In genomic region chr12:31091629-31092028, GRCh38 we compare ENCODE assay signal across 7 cellular contexts. TPM values are rescaled to one million over a fixed set of nuclear protein-coding genes. Genes with fewer than 3 reads are reported as not detected.
A peak's percentile ranks its signal among the peaks of the same experiment; 100 is the strongest.
DNase-seq lines count a peak whose midpoint lies in the region; ATAC-seq and TF ChIP-seq lines count a peak whose summit lies in the region.
"Not testable (repeated sequence)": the region's sequence is repeated elsewhere in the genome, so short reads cannot be mapped to it uniquely, and the experiment has no call there.

No MANE protein-coding gene starts in this region.

- H3K27ac ChIP-seq in H9 (ENCODE audit: insufficient read length, low read depth, low read length); gastroesophageal sphincter; osteoblast (ENCODE audit: low read depth, low read length): not testable (repeated sequence)

- not testable (repeated sequence) for H3K4ac ChIP-seq in H9 (ENCODE audit: low read depth, low read length)

- not testable (repeated sequence) for H3K4me1 Mint-ChIP-seq in H9; WTC11; activated CD8-positive, alpha-beta T cell treated with anti-CD3 and anti-CD28 coated beads, Interleukin-2, amount 10 ng/mL, durations not matched to agents 7 days and 5 days (ENCODE audit: low read depth); stimulated activated naive CD8-positive, alpha-beta T cell treated with anti-CD3 and anti-CD28 coated beads, Interleukin-15, amount 100 ng/mL, for 72 hours

- H3K27me3 ChIP-seq in H9 (ENCODE audit: insufficient read depth, low read length); gastroesophageal sphincter; osteoblast (ENCODE audit: insufficient read depth, low read length): not testable (repeated sequence)

- not testable (repeated sequence) for H3K9me3 ChIP-seq in H9 (ENCODE audit: control insufficient read depth, low read depth, low read length); gastroesophageal sphincter; osteoblast (ENCODE audit: low read depth, low read length)

- H3K14ac ChIP-seq in H9 (ENCODE audit: insufficient read depth, low read length), result not testable (repeated sequence)

- H4K20me1 ChIP-seq in H9 (ENCODE audit: control insufficient read depth, insufficient read depth, insufficient read length); osteoblast (ENCODE audit: insufficient read depth, low read length): not testable (repeated sequence)

- not testable (repeated sequence) for H2BK120ac ChIP-seq in H9 (ENCODE audit: low read depth, low read length, poor library complexity, severe bottlenecking)

- H2AK5ac ChIP-seq in H9 (ENCODE audit: insufficient read length, low read length), result not testable (repeated sequence)

- H3K9ac ChIP-seq in H9 (ENCODE audit: extremely low read depth, insufficient read length, low read length), result not testable (repeated sequence)

- not testable (repeated sequence) for TF ChIP-seq EP300 in gastroesophageal sphincter (IDR thresholded peaks at IDR 0.05)

- not testable (repeated sequence) for H3K4me1 ChIP-seq in H9 (ENCODE audit: insufficient read depth, low read length); gastroesophageal sphincter; osteoblast (ENCODE audit: insufficient read depth, low read length)

- H4K5ac ChIP-seq in H9 (ENCODE audit: insufficient read length, low read depth, low read length), result not testable (repeated sequence)

- CTCF ChIA-PET in WTC11 (lab: Charles Lee); activated CD8-positive, alpha-beta T cell treated with anti-CD3 and anti-CD28 coated beads, Interleukin-2, amount 10 ng/mL, durations not matched to agents 7 days and 5 days (lab: Charles Lee): not testable (repeated sequence)

- H4K8ac ChIP-seq in H9 (replicated peaks; ENCODE audit: insufficient read length, low read depth, low read length), result not testable (repeated sequence)

- not testable (repeated sequence) for H3K9me3 Mint-ChIP-seq in H9; WTC11; activated CD8-positive, alpha-beta T cell treated with anti-CD3 and anti-CD28 coated beads, Interleukin-2, amount 10 ng/mL, durations not matched to agents 7 days and 5 days (ENCODE audit: insufficient read depth); stimulated activated naive CD8-positive, alpha-beta T cell treated with anti-CD3 and anti-CD28 coated beads, Interleukin-15, amount 100 ng/mL, for 72 hours

- H3K23me2 ChIP-seq in H9 (ENCODE audit: insufficient read length, low read depth, low read length, poor library complexity, severe bottlenecking), result not testable (repeated sequence)

- POLR2A ChIA-PET in WTC11 (lab: Charles Lee); activated CD8-positive, alpha-beta T cell treated with anti-CD3 and anti-CD28 coated beads, Interleukin-2, amount 10 ng/mL, durations not matched to agents 7 days and 5 days (lab: Charles Lee): not testable (repeated sequence)

- H3K18ac ChIP-seq in H9 (ENCODE audit: insufficient read length, low read depth, low read length), result not testable (repeated sequence)

- H3K27ac Mint-ChIP-seq in H9; WTC11; activated CD8-positive, alpha-beta T cell treated with anti-CD3 and anti-CD28 coated beads, Interleukin-2, amount 10 ng/mL, durations not matched to agents 7 days and 5 days; stimulated activated naive CD8-positive, alpha-beta T cell treated with anti-CD3 and anti-CD28 coated beads, Interleukin-15, amount 100 ng/mL, for 72 hours: not testable (repeated sequence)

- not testable (repeated sequence) for H2BK20ac ChIP-seq in H9 (ENCODE audit: low read depth, low read length, poor library complexity, severe bottlenecking)

- H3T11ph ChIP-seq in H9 (ENCODE audit: low read length), result not testable (repeated sequence)

- not testable (repeated sequence) for H3K4me3 Mint-ChIP-seq in H9; WTC11; activated CD8-positive, alpha-beta T cell treated with anti-CD3 and anti-CD28 coated beads, Interleukin-2, amount 10 ng/mL, durations not matched to agents 7 days and 5 days; stimulated activated naive CD8-positive, alpha-beta T cell treated with anti-CD3 and anti-CD28 coated beads, Interleukin-15, amount 100 ng/mL, for 72 hours

- H3K36me3 Mint-ChIP-seq in H9 (ENCODE audit: insufficient read depth in 1 of 3, low read depth in 3 of 3) (peaks cover 41 to 83% (median 75%) of the 10 kb centered on the region in 3 experiments; a peak in 6 of 7 replicates), WTC11 (peaks cover 46% of the 10 kb centered on the region)
- H3K36me3 Mint-ChIP-seq in activated CD8-positive, alpha-beta T cell treated with anti-CD3 and anti-CD28 coated beads, Interleukin-2, amount 10 ng/mL, durations not matched to agents 7 days and 5 days (ENCODE audit: low read depth), result peaks cover 29% of the 10 kb centered on the region

- WGBS in H9 (ENCODE audit: extremely low coverage, insufficient read length, low lambda C conversion rate), result no CpG with 5 or more reads among the region's 19 CpGs
- no CpG with 5 or more reads among the region's 19 CpGs for WGBS in gastroesophageal sphincter (ENCODE audit: low coverage in 1 of 2), 2 donors

- H4K91ac ChIP-seq in H9 (ENCODE audit: insufficient read length, low read depth, low read length), result not testable (repeated sequence)

- not testable (repeated sequence) for H3K4me2 ChIP-seq in H9 (ENCODE audit: insufficient read depth, insufficient read length, low read length); osteoblast (ENCODE audit: insufficient read depth, low read length)

- not testable (repeated sequence) for H2BK5ac ChIP-seq in H9 (ENCODE audit: insufficient read length, low read length)

- H3K4me3 ChIP-seq in gastroesophageal sphincter; osteoblast (ENCODE audit: insufficient read depth, low read length): not testable (repeated sequence)

- not testable (repeated sequence) for H3K79me2 ChIP-seq in H9 (ENCODE audit: insufficient read depth, low read length); osteoblast (ENCODE audit: insufficient read depth, low read length)

- not testable (repeated sequence) for H2AFZ ChIP-seq in H9 (ENCODE audit: low read length); osteoblast (ENCODE audit: low read length)

- not testable (repeated sequence) for TF ChIP-seq POLR2A in gastroesophageal sphincter (IDR thresholded peaks at IDR 0.05)

- ATAC-seq in WTC11 (peak; percentile 28; the same call in 1 of the 2 replicates), gastroesophageal sphincter (peak; percentile 17)
- ATAC-seq in activated CD8-positive, alpha-beta T cell treated with anti-CD3 and anti-CD28 coated beads, Interleukin-2, amount 10 ng/mL, durations not matched to agents 7 days and 5 days, result peak; percentile 24
- ATAC-seq in stimulated activated naive CD8-positive, alpha-beta T cell treated with anti-CD3 and anti-CD28 coated beads, Interleukin-15, amount 100 ng/mL, for 72 hours, result peak; percentile 23

- not testable (repeated sequence) for H3K23ac ChIP-seq in H9 (ENCODE audit: insufficient read length, low read depth, low read length)

- not testable (repeated sequence) for H2BK15ac ChIP-seq in H9 (ENCODE audit: low read depth, low read length)

- not testable (repeated sequence) for TF ChIP-seq CTCF in H9 (conservative IDR thresholded peaks at IDR 0.05); WTC11 (IDR thresholded peaks at IDR 0.05); gastroesophageal sphincter (IDR thresholded peaks at IDR 0.05); osteoblast (IDR thresholded peaks at IDR 0.05; ENCODE audit: extremely low read depth, low read depth, low read length)

- H3K56ac ChIP-seq in H9 (ENCODE audit: insufficient read length, low read depth, low read length), result not testable (repeated sequence)

- H3K27me3 Mint-ChIP-seq in H9 (ENCODE audit: low read depth); WTC11 (ENCODE audit: low read depth); activated CD8-positive, alpha-beta T cell treated with anti-CD3 and anti-CD28 coated beads, Interleukin-2, amount 10 ng/mL, durations not matched to agents 7 days and 5 days (ENCODE audit: low read depth); stimulated activated naive CD8-positive, alpha-beta T cell treated with anti-CD3 and anti-CD28 coated beads, Interleukin-15, amount 100 ng/mL, for 72 hours: not testable (repeated sequence)

- H2BK12ac ChIP-seq in H9 (ENCODE audit: insufficient read length, low read depth, low read length), result not testable (repeated sequence)

- H3K79me1 ChIP-seq in H9 (ENCODE audit: insufficient read depth, low read depth, low read length, poor library complexity, severe bottlenecking), result not testable (repeated sequence)

- H3K36me3 ChIP-seq in gastroesophageal sphincter, result peaks cover 0 to 94% of the 10 kb centered on the region in 2 donors
- H3K36me3 ChIP-seq in osteoblast (ENCODE audit: insufficient read depth, low read length), result not testable (repeated sequence)

- DNase-seq in H9 (peak; percentile 26), ecto neural progenitor cell (ENCODE audit: low spot score) (peak; percentile 38), osteoblast (ENCODE audit: insufficient read length, low spot score, missing footprints) (peak; percentile 27)
- DNase-seq in WTC11 (ENCODE audit: low spot score); activated CD8-positive, alpha-beta T cell treated with anti-CD3 and anti-CD28 coated beads, Interleukin-2, amount 10 ng/mL, durations not matched to agents 7 days and 5 days; stimulated activated naive CD8-positive, alpha-beta T cell treated with anti-CD3 and anti-CD28 coated beads, Interleukin-15, amount 100 ng/mL, for 72 hours: not testable (repeated sequence)

RNA-seq across cellular contexts. Expression of gene DDX11, which starts 18.0 kb away (rescaled TPM):
- total RNA-seq in H9 (2021) (175 and 183 TPM in 2 replicates), WTC11 (2021) (179 to 219 TPM (median 186 TPM) in 3 replicates), gastroesophageal sphincter (10 to 100 TPM in 2 of 4 donors, 1 to 10 TPM in 2; 3.6 to 25.5 (median 12.1) TPM), osteoblast (15.9 and 28.9 TPM in 2 replicates)
- 100 to 1,000 TPM; 184 to 193 TPM for total RNA-seq in activated CD8-positive, alpha-beta T cell treated with anti-CD3 and anti-CD28 coated beads, Interleukin-2, amount 10 ng/mL, durations not matched to agents 7 days and 5 days
